In genomic region chr17:60386137-60386395, GRCh38 we compare ENCODE assay signal across 21 cellular contexts. TPM values are rescaled to one million over a fixed set of nuclear protein-coding genes. Genes with fewer than 3 reads are reported as not detected.
DNase-seq lines count a peak whose midpoint lies in the region; ATAC-seq and TF ChIP-seq lines count a peak whose summit lies in the region.
"Had no signal": no experiment of that assay in that cellular context is flagged by ENCODE, and none has a peak within 500 bp of the region (broad histone marks: within the 10 kb centered on the region; RNA-seq: fewer than 3 reads in every experiment).

No MANE protein-coding gene starts in this region.

- H3K4me2 ChIP-seq in Loucy (ENCODE audit: low read depth, low read length, poor library complexity, severe bottlenecking) (peak overlapping the region; percentile 80), skeletal muscle satellite cell (ENCODE audit: low read length) (peak overlapping the region; percentile 1)

- H3K27me3 ChIP-seq in Loucy (ENCODE audit: insufficient read depth, low read length, poor library complexity, severe bottlenecking) (no peaks in the 10 kb centered on the region), skeletal muscle satellite cell (ENCODE audit: control insufficient read depth, insufficient read depth, low read length) (no peaks in the 10 kb centered on the region), uterus (no peaks in the 10 kb centered on the region)
- H3K27me3 ChIP-seq: BE2C, brain microvascular endothelial cell, sigmoid colon had no signal

- peaks cover 77% of the 10 kb centered on the region for H3K4me1 Mint-ChIP-seq in dendritic cell treated with granulocyte-macrophage colony-stimulating factor and Interleukin-4, amounts not matched to agents 40 ng/mL and 50 ng/mL, for 4 days (ENCODE audit: low read depth)
- H3K4me1 Mint-ChIP-seq in T-helper 17 cell = peaks cover 44% of the 10 kb centered on the region

- H3K79me2 ChIP-seq in Loucy (ENCODE audit: insufficient read depth, low read length) = peaks cover 99% of the 10 kb centered on the region

- H3K9ac ChIP-seq in Loucy (ENCODE audit: low read depth, low read length, poor library complexity, severe bottlenecking) (peak overlapping the region; percentile 67), skeletal muscle satellite cell (ENCODE audit: low read depth, low read length) (no peak overlapping the region)

- H3K36me3 ChIP-seq in Loucy (ENCODE audit: insufficient read depth, low read length) (no peaks in the 10 kb centered on the region), skeletal muscle satellite cell (ENCODE audit: insufficient read depth, low read length) (no peaks in the 10 kb centered on the region), uterus (no peaks in the 10 kb centered on the region)
- H3K36me3 ChIP-seq: BE2C, brain microvascular endothelial cell, sigmoid colon had no signal

- H2AFZ ChIP-seq in Loucy (ENCODE audit: low read length) = no peak overlapping the region

- H3K9me3 ChIP-seq in Loucy (ENCODE audit: insufficient read depth, low read depth, low read length) = no peaks in the 10 kb centered on the region
- H3K9me3 ChIP-seq in skeletal muscle satellite cell (replicated peaks; ENCODE audit: low read length) = no peaks in the 10 kb centered on the region
- no peaks in the 10 kb centered on the region for H3K9me3 ChIP-seq in T-helper 17 cell (ENCODE audit: control insufficient read depth, low read length, poor library complexity, severe bottlenecking)
- no peaks in the 10 kb centered on the region for H3K9me3 ChIP-seq in uterus
- H3K9me3 ChIP-seq: BE2C, mucosa of descending colon, sigmoid colon had no signal

- H3K4me1 ChIP-seq in Loucy (ENCODE audit: insufficient read depth, low read length, poor library complexity, severe bottlenecking) (peaks cover 71% of the 10 kb centered on the region), skeletal muscle satellite cell (ENCODE audit: control insufficient read depth, insufficient read depth, low read length) (peaks cover 21% of the 10 kb centered on the region), uterus (no peaks in the 10 kb centered on the region)

- H3K9me3 Mint-ChIP-seq in dendritic cell treated with granulocyte-macrophage colony-stimulating factor and Interleukin-4, amounts not matched to agents 40 ng/mL and 50 ng/mL, for 4 days = no peaks in the 10 kb centered on the region
- H3K9me3 Mint-ChIP-seq: activated naive CD8-positive, alpha-beta T cell treated with anti-CD3 and anti-CD28 coated beads for 36 hours; activated T-helper 1 cell treated with anti-CD3 and anti-CD28 coated beads, Interleukin-12 subunit alpha, Interleukin-12 subunit beta, Interleukin-2, Interleukin-4 antibody, amounts not matched to agents 30 ng/mL and 10 ng/mL and 1 ng/mL, durations not matched to agents 14 hours and 24 hours and 36 hours; IgD-negative memory B cell; T-helper 1 cell treated with Interleukin-12 subunit alpha and Interleukin-12 subunit beta and Interleukin-4 antibody, amounts not matched to agents 30 μg/mL and 1 μg/mL, for 36 hours had no signal

- DNase-seq in EH (ENCODE audit: low read depth) (peak; percentile 43), AG08396 (ENCODE audit: low spot score) (no peak), T-helper 17 cell (no peak), uterus (no peak)
- DNase-seq: activated CD4-positive, CD25-positive, alpha-beta regulatory T cell; activated naive CD8-positive, alpha-beta T cell treated with anti-CD3 and anti-CD28 coated beads for 36 hours; BE2C; brain microvascular endothelial cell; mucosa of descending colon; NCI-H1105; NCI-H524 treated with DMSO at 0.1 percent for 48 hours; SHP77; sigmoid colon; stimulated activated CD4-positive, alpha-beta T cell treated with anti-CD3 and anti-CD28 coated beads, Interleukin-2, amount 100 ng/mL, for 24 hours had no signal

- intact Hi-C loops in dendritic cell treated with granulocyte-macrophage colony-stimulating factor and Interleukin-4, amounts not matched to agents 40 ng/mL and 50 ng/mL, for 4 days (cut with micrococcal nuclease) = no loop called here
- intact Hi-C loops in uterus (cut with DNase I; ENCODE audit: low total_unique reads) = no loop called here

- H3K4me3 ChIP-seq in Loucy (ENCODE audit: low read length, poor library complexity, severe bottlenecking) = peak overlapping the region; percentile 69
- no peak overlapping the region for H3K4me3 ChIP-seq in skeletal muscle satellite cell (ENCODE audit: low read length)
- no peak overlapping the region for H3K4me3 ChIP-seq in uterus
- H3K4me3 ChIP-seq: mucosa of descending colon, sigmoid colon had no signal

- H3K27ac ChIP-seq in uterus = no peak overlapping the region
- H3K27ac ChIP-seq: brain microvascular endothelial cell, sigmoid colon had no signal

- TF ChIP-seq CTCF in Loucy (conservative IDR thresholded peaks at IDR 0.05; ENCODE audit: low read length) (no peak), uterus (IDR thresholded peaks at IDR 0.05) (no peak)

- H4K20me1 ChIP-seq in Loucy (ENCODE audit: insufficient read depth, low read length, poor library complexity, severe bottlenecking) = peaks cover 47% of the 10 kb centered on the region

- peak overlapping the region; percentile 75 for H3K27ac Mint-ChIP-seq in dendritic cell treated with granulocyte-macrophage colony-stimulating factor and Interleukin-4, amounts not matched to agents 40 ng/mL and 50 ng/mL, for 4 days
- no peak overlapping the region for H3K27ac Mint-ChIP-seq in T-helper 17 cell
- H3K27ac Mint-ChIP-seq: activated naive CD8-positive, alpha-beta T cell treated with anti-CD3 and anti-CD28 coated beads for 36 hours; activated T-helper 1 cell treated with anti-CD3 and anti-CD28 coated beads, Interleukin-12 subunit alpha, Interleukin-12 subunit beta, Interleukin-2, Interleukin-4 antibody, amounts not matched to agents 30 ng/mL and 10 ng/mL and 1 ng/mL, durations not matched to agents 14 hours and 24 hours and 36 hours; IgD-negative memory B cell; T-helper 1 cell treated with Interleukin-12 subunit alpha and Interleukin-12 subunit beta and Interleukin-4 antibody, amounts not matched to agents 30 μg/mL and 1 μg/mL, for 36 hours had no signal

- no peaks in the 10 kb centered on the region for H3K27me3 Mint-ChIP-seq in dendritic cell treated with granulocyte-macrophage colony-stimulating factor and Interleukin-4, amounts not matched to agents 40 ng/mL and 50 ng/mL, for 4 days
- no peaks in the 10 kb centered on the region for H3K27me3 Mint-ChIP-seq in T-helper 17 cell
- H3K27me3 Mint-ChIP-seq: activated naive CD8-positive, alpha-beta T cell treated with anti-CD3 and anti-CD28 coated beads for 36 hours; IgD-negative memory B cell had no signal

- H3K4me3 Mint-ChIP-seq in dendritic cell treated with granulocyte-macrophage colony-stimulating factor and Interleukin-4, amounts not matched to agents 40 ng/mL and 50 ng/mL, for 4 days = peak overlapping the region; percentile 45
- no peak overlapping the region for H3K4me3 Mint-ChIP-seq in T-helper 17 cell
- H3K4me3 Mint-ChIP-seq: activated naive CD8-positive, alpha-beta T cell treated with anti-CD3 and anti-CD28 coated beads for 36 hours; activated T-helper 1 cell treated with anti-CD3 and anti-CD28 coated beads, Interleukin-12 subunit alpha, Interleukin-12 subunit beta, Interleukin-2, Interleukin-4 antibody, amounts not matched to agents 30 ng/mL and 10 ng/mL and 1 ng/mL, durations not matched to agents 14 hours and 24 hours and 36 hours; T-helper 1 cell treated with Interleukin-12 subunit alpha and Interleukin-12 subunit beta and Interleukin-4 antibody, amounts not matched to agents 30 μg/mL and 1 μg/mL, for 36 hours had no signal

- peaks cover 8% of the 10 kb centered on the region; the same call in 1 of the 2 replicates for H3F3A ChIP-seq in Loucy (ENCODE audit: low read depth)

- peaks cover 34% of the 10 kb centered on the region for H3K36me3 Mint-ChIP-seq in dendritic cell treated with granulocyte-macrophage colony-stimulating factor and Interleukin-4, amounts not matched to agents 40 ng/mL and 50 ng/mL, for 4 days (ENCODE audit: low read depth)
- H3K36me3 Mint-ChIP-seq in T-helper 17 cell (ENCODE audit: low read depth) = no peaks in the 10 kb centered on the region

- no peaks in the 10 kb centered on the region for H3K9me2 ChIP-seq in Loucy (replicated peaks; ENCODE audit: low read depth, low read length)

- ATAC-seq in T-helper 17 cell = no peak
- ATAC-seq: mucosa of descending colon had no signal

- TF ChIP-seq POLR2A in uterus (IDR thresholded peaks at IDR 0.05) = no peak

RNA-seq across cellular contexts. Expression of gene USP32, which starts 5.9 kb away (rescaled TPM):
- 24.9 and 46.9 TPM in 2 replicates for total RNA-seq in skeletal muscle satellite cell (2012; rRNA removed)
- 10 to 100 TPM; 27.5 to 34.2 TPM for total RNA-seq in T-helper 17 cell
- total RNA-seq in uterus = 10 to 100 TPM; 28.4 to 54.1 (median 43.1) TPM

RNA-seq across cellular contexts. Expression of gene CHCT1, which starts 36.2 kb away (rescaled TPM):
- not detected in 2 replicates for total RNA-seq in skeletal muscle satellite cell (2012; rRNA removed)
- total RNA-seq in T-helper 17 cell (not detected), uterus (not detected)
- total RNA-seq: activated CD8-positive, alpha-beta memory T cell treated with anti-CD3 and anti-CD28 coated beads for 36 hours; activated T-helper 1 cell treated with anti-CD3 and anti-CD28 coated beads, Interleukin-12 subunit alpha, Interleukin-12 subunit beta, Interleukin-2, Interleukin-4 antibody, amounts not matched to agents 30 ng/mL and 10 ng/mL and 1 ng/mL, durations not matched to agents 14 hours and 24 hours and 36 hours; mucosa of descending colon; sigmoid colon had no signal
